ENCODE assay signal across 23 cellular contexts in genomic region chr4:122909683-122910082, GRCh38.
"Had no signal": no experiment of that assay in that cellular context is flagged by ENCODE, and none has a peak within 500 bp of the region (broad histone marks: within the 10 kb centered on the region; RNA-seq: fewer than 3 reads in every experiment).

No MANE protein-coding gene starts in this region.

- H3K4me3 ChIP-seq: colonic mucosa, heart right ventricle, left ventricle myocardium inferior, lung, right atrium auricular region, smooth muscle cell, tibial artery, vagina had no signal

- ATAC-seq: heart right ventricle; naive thymus-derived CD8-positive, alpha-beta T cell; stimulated activated effector memory CD8-positive, alpha-beta T cell treated with anti-CD3 and anti-CD28 coated beads, Interleukin-12 subunit alpha, Interleukin-12 subunit beta, amount 100 ng/mL, for 72 hours; stimulated activated naive CD8-positive, alpha-beta T cell treated with anti-CD3 and anti-CD28 coated beads, Interleukin-15, Interleukin-2, amounts not matched to agents 100 U/mL and 50 U/mL, for 24 hours had no signal

- H3K9me3 ChIP-seq: colonic mucosa, heart right ventricle, left ventricle myocardium inferior, neutrophil, right atrium auricular region, tibial artery, upper lobe of left lung, vagina had no signal

- H3K27ac ChIP-seq: colonic mucosa, heart right ventricle, left ventricle myocardium inferior, neutrophil, right atrium auricular region, tibial artery, upper lobe of left lung had no signal

- DNase-seq: colonic mucosa; dermis blood vessel endothelial cell; endodermal cell; erythroblast; heart right ventricle; hypothalamus; left ventricle myocardium inferior; naive thymus-derived CD8-positive, alpha-beta T cell; posterior cingulate gyrus; stimulated activated CD4-positive, alpha-beta T cell treated with anti-CD3 and anti-CD28 coated beads, Interleukin-2, amount 100 ng/mL, for 48 hours; stimulated activated CD8-positive, alpha-beta memory T cell treated with anti-CD3 and anti-CD28 coated beads, Interleukin-4, amount 100 ng/mL, for 48 hours; stimulated activated naive CD8-positive, alpha-beta T cell treated with anti-CD3 and anti-CD28 coated beads, Interleukin-15, Interleukin-2, amounts not matched to agents 100 U/mL and 50 U/mL, for 24 hours; tibial artery; upper lobe of left lung had no signal

- FAIRE-seq: endothelial cell of umbilical vein, frontal cortex, islet of Langerhans had no signal

- H3K4me1 ChIP-seq: colonic mucosa, heart right ventricle, left ventricle myocardium inferior, right atrium auricular region, upper lobe of left lung had no signal

- H3K4me2 ChIP-seq: smooth muscle cell had no signal

- H3K27me3 ChIP-seq: colonic mucosa, heart right ventricle, neutrophil, right atrium auricular region, tibial artery, upper lobe of left lung, vagina had no signal

- H3K36me3 ChIP-seq: colonic mucosa, neutrophil, right atrium auricular region, vagina had no signal
